ENCODE assay signal across 29 cellular contexts in genomic region chr1:31749785-31750345, GRCh38. TPM values are rescaled to one million over a fixed set of nuclear protein-coding genes. Genes with fewer than 3 reads are reported as not detected.
"Had no signal": no experiment of that assay in that cellular context is flagged by ENCODE, and none has a peak within 500 bp of the region (broad histone marks: within the 10 kb centered on the region; RNA-seq: fewer than 3 reads in every experiment).

No MANE protein-coding gene starts in this region.

- H3K27me3 Mint-ChIP-seq: activated T-cell treated with anti-CD3 and anti-CD28 coated beads, Interleukin-2, amount 50 U/mL, for 24 hours had no signal

- H3K4me3 Mint-ChIP-seq: activated CD4-positive, alpha-beta T cell treated with anti-CD3 and anti-CD28 coated beads, Interleukin-2, amount 10 ng/mL, durations not matched to agents 7 days and 5 days; activated naive CD8-positive, alpha-beta T cell treated with anti-CD3 and anti-CD28 coated beads for 36 hours; activated T-cell treated with anti-CD3 and anti-CD28 coated beads, Interleukin-2, amount 50 U/mL, for 24 hours; activated T-helper 17 cell treated with anti-CD3 and anti-CD28 coated beads, Interleukin-2, amount 50 U/mL, for 72 hours; naive thymus-derived CD4-positive, alpha-beta T cell; type B pancreatic cell had no signal

- ATAC-seq: activated T-helper 17 cell treated with anti-CD3 and anti-CD28 coated beads, Interleukin-2, amount 50 U/mL, for 72 hours; gastrocnemius medialis; sciatic nerve had no signal

- DNase-seq: activated CD4-positive, alpha-beta T cell treated with anti-CD3 and anti-CD28 coated beads, Interleukin-2, amount 10 ng/mL, durations not matched to agents 7 days and 5 days; activated CD4-positive, CD25-positive, alpha-beta regulatory T cell treated with anti-CD3 and anti-CD28 coated beads, Interleukin-2, amount 50 U/mL, for 72 hours; activated CD8-positive, alpha-beta memory T cell treated with anti-CD3 and anti-CD28 coated beads for 24 hours; activated CD8-positive, alpha-beta memory T cell treated with anti-CD3 and anti-CD28 coated beads, Interleukin-2, amount 50 U/mL, for 4 hours; activated naive CD4-positive, alpha-beta T cell treated with Interleukin-2 at 50 U/mL for 16 hours; activated naive CD8-positive, alpha-beta T cell treated with anti-CD3 and anti-CD28 coated beads for 36 hours; activated T-cell treated with anti-CD3 and anti-CD28 coated beads, Interleukin-2, amount 50 U/mL, for 24 hours; amygdala; caudate nucleus; effector memory CD4-positive, alpha-beta T cell; gastrocnemius medialis; hippocampal formation; left ventricle myocardium inferior; naive thymus-derived CD4-positive, alpha-beta T cell; nucleus accumbens; posterior cingulate gyrus; small intestine; stimulated activated CD4-positive, alpha-beta T cell treated with anti-CD3 and anti-CD28 coated beads, Interleukin-2, amount 100 ng/mL, for 24 hours; stimulated activated CD8-positive, alpha-beta memory T cell treated with anti-CD3 and anti-CD28 coated beads, Interleukin-4, amount 100 ng/mL, for 48 hours; stimulated activated naive CD4-positive, alpha-beta T cell; T-helper 1 cell; WERI-Rb-1 had no signal

- H3K36me3 ChIP-seq: esophagus muscularis mucosa, gastrocnemius medialis, left ventricle myocardium inferior, thoracic aorta, vagina, WERI-Rb-1 had no signal

- H3K27ac ChIP-seq: esophagus muscularis mucosa, gastrocnemius medialis, left ventricle myocardium inferior, thoracic aorta, vagina, WERI-Rb-1 had no signal

- H3K27ac Mint-ChIP-seq: activated CD4-positive, alpha-beta T cell treated with anti-CD3 and anti-CD28 coated beads, Interleukin-2, amount 10 ng/mL, durations not matched to agents 7 days and 5 days; activated naive CD8-positive, alpha-beta T cell treated with anti-CD3 and anti-CD28 coated beads for 36 hours; activated T-cell treated with anti-CD3 and anti-CD28 coated beads, Interleukin-2, amount 50 U/mL, for 24 hours; type B pancreatic cell had no signal

- H3K36me3 Mint-ChIP-seq: activated naive CD8-positive, alpha-beta T cell treated with anti-CD3 and anti-CD28 coated beads for 36 hours; naive thymus-derived CD4-positive, alpha-beta T cell; type B pancreatic cell had no signal

- H3K9me3 ChIP-seq: esophagus muscularis mucosa, gastrocnemius medialis, left ventricle myocardium inferior, thoracic aorta, vagina had no signal

- H3K9me3 Mint-ChIP-seq: activated CD4-positive, alpha-beta T cell treated with anti-CD3 and anti-CD28 coated beads, Interleukin-2, amount 10 ng/mL, durations not matched to agents 7 days and 5 days; activated naive CD8-positive, alpha-beta T cell treated with anti-CD3 and anti-CD28 coated beads for 36 hours; activated T-cell treated with anti-CD3 and anti-CD28 coated beads, Interleukin-2, amount 50 U/mL, for 24 hours; activated T-helper 17 cell treated with anti-CD3 and anti-CD28 coated beads, Interleukin-2, amount 50 U/mL, for 72 hours; type B pancreatic cell had no signal

- FAIRE-seq: small intestine, TTC549 had no signal

- H3K4me3 ChIP-seq: esophagus muscularis mucosa, gastrocnemius medialis, left ventricle myocardium inferior, thoracic aorta, vagina had no signal

- H3K27me3 ChIP-seq: esophagus muscularis mucosa, gastrocnemius medialis, vagina had no signal

RNA-seq across cellular contexts. Expression of gene ADGRB2, which starts 14.3 kb away (rescaled TPM):
- polyA plus RNA-seq: naive thymus-derived CD4-positive, alpha-beta T cell had no signal

RNA-seq across cellular contexts. Expression of gene COL16A1, which starts 46.0 kb away (rescaled TPM):
- total RNA-seq: activated CD4-positive, alpha-beta T cell treated with anti-CD3 and anti-CD28 coated beads, Interleukin-2, amount 10 ng/mL, durations not matched to agents 7 days and 5 days; activated T-helper 17 cell treated with anti-CD3 and anti-CD28 coated beads, Interleukin-2, amount 50 U/mL, for 72 hours had no signal
